ENCODE assay signal across 10 cellular contexts in the genomic region with DNA sequence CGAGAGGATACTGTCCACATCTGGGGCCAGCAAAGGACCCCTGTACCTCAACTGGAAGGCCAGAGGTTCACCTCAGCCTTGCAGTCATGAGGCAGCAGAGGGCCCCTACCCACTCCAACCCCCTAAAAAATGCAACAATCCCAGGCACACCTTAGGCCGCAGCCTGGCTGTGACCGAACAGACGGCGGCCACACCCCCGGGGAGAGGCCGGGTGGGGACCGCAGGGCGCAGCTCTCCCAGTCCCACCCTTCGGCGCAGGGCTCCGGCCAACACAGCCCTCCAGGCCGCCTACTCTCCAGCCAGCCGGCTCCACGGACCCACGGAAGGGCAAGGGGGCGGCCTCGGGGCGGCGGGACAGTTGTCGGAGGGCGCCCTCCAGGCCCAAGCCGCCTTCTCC. TPM values are rescaled to one million over a fixed set of nuclear protein-coding genes. Genes with fewer than 3 reads are reported as not detected.
DNase-seq lines count a peak whose midpoint lies in the region; ATAC-seq and TF ChIP-seq lines count a peak whose summit lies in the region.
"Had no signal": no experiment of that assay in that cellular context is flagged by ENCODE, and none has a peak within 500 bp of the region (broad histone marks: within the 10 kb centered on the region; RNA-seq: fewer than 3 reads in every experiment).

No MANE protein-coding gene starts in this region.

- H3K79me2 ChIP-seq in Karpas-422 (ENCODE audit: low read length), result no peaks in the 10 kb centered on the region

- H3K4me1 Mint-ChIP-seq in activated CD4-positive, alpha-beta memory T cell treated with anti-CD3 and anti-CD28 coated beads for 36 hours (ENCODE audit: low read depth), result peaks cover 25% of the 10 kb centered on the region

- TF ChIP-seq POLR2A in esophagus squamous epithelium (IDR thresholded peaks at IDR 0.05), result no peak
- TF ChIP-seq POLR2A in sigmoid colon (IDR thresholded peaks at IDR 0.05), result no peak

- H3K27me3 ChIP-seq in esophagus squamous epithelium (no peaks in the 10 kb centered on the region), sigmoid colon (no peaks in the 10 kb centered on the region), Karpas-422 (ENCODE audit: low read length) (no peaks in the 10 kb centered on the region)

- no peak for TF ChIP-seq CTCF in esophagus squamous epithelium (IDR thresholded peaks at IDR 0.05)
- TF ChIP-seq CTCF in sigmoid colon (IDR thresholded peaks at IDR 0.05), result no peak
- TF ChIP-seq CTCF in GM10266 (IDR thresholded peaks at IDR 0.05; ENCODE audit: control insufficient read depth, insufficient read depth, low read depth, missing control alignments), result no peak

- H3K9me3 Mint-ChIP-seq in activated CD4-positive, alpha-beta memory T cell treated with anti-CD3 and anti-CD28 coated beads for 36 hours, result no peaks in the 10 kb centered on the region

- H3K4me3 ChIP-seq in esophagus squamous epithelium (peak overlapping the region; percentile 55 to 86 (median 64)), sigmoid colon (peak overlapping the region; percentile 33 to 74 (median 55)), Karpas-422 (ENCODE audit: low read length) (no peak overlapping the region)

- H3K27me3 Mint-ChIP-seq in activated CD4-positive, alpha-beta memory T cell treated with anti-CD3 and anti-CD28 coated beads for 36 hours, result no peaks in the 10 kb centered on the region

- no peak overlapping the region for H2AFZ ChIP-seq in Karpas-422 (ENCODE audit: low read length)

- no peak for DNase-seq in activated CD4-positive, alpha-beta memory T cell treated with anti-CD3 and anti-CD28 coated beads for 36 hours
- DNase-seq in esophagus squamous epithelium (lab: John Stamatoyannopoulos, UW) (no peak), sigmoid colon (no peak), A172 (ENCODE audit: low spot score) (no peak), Karpas-422 (no peak), GM10266 (ENCODE audit: extremely low spot score) (no peak)
- DNase-seq: GF-D8 had no signal

- no peak overlapping the region for H3K27ac Mint-ChIP-seq in activated CD4-positive, alpha-beta memory T cell treated with anti-CD3 and anti-CD28 coated beads for 36 hours

- peak overlapping the region; percentile 57; the same call in 1 of the 2 replicates for H3K9ac ChIP-seq in ES-I3 (ENCODE audit: low read depth, low read length)
- no peak overlapping the region for H3K9ac ChIP-seq in Karpas-422 (ENCODE audit: low read length)

- POLR2A ChIA-PET in activated CD4-positive, alpha-beta memory T cell treated with anti-CD3 and anti-CD28 coated beads for 36 hours (lab: Charles Lee), result interaction anchor here (1.9 to 5.6 kb wide), 2 partner anchors 35 to 174 kb away, joined by 13 to 34 read pairs; partner anchors contain the start of genes IREB2 and SKIC8

- no peak for TF ChIP-seq EP300 in sigmoid colon (IDR thresholded peaks at IDR 0.05)

- no peak overlapping the region for H3K4me2 ChIP-seq in Karpas-422 (ENCODE audit: low read depth, low read length, poor library complexity, severe bottlenecking)

- H3K9me3 ChIP-seq in ES-I3 (ENCODE audit: control insufficient read depth, insufficient read depth, low read length), result no peaks in the 10 kb centered on the region
- H3K9me3 ChIP-seq in esophagus squamous epithelium, result no peaks in the 10 kb centered on the region
- no peaks in the 10 kb centered on the region for H3K9me3 ChIP-seq in sigmoid colon
- no peaks in the 10 kb centered on the region for H3K9me3 ChIP-seq in Karpas-422 (ENCODE audit: low read length)
- H3K9me3 ChIP-seq: SJSA1 had no signal

- 0 out of 2 replicates have a peak, but pooled peaks cover 5% of the 10 kb centered on the region for H4K20me1 ChIP-seq in Karpas-422 (ENCODE audit: insufficient read depth, low read depth, low read length)

- no peaks in the 10 kb centered on the region for H3K9me2 ChIP-seq in Karpas-422 (replicated peaks; ENCODE audit: insufficient read depth, low read length)

- ATAC-seq in HG03039 (IDR thresholded peaks at IDR 0.05; ENCODE audit: unreplicated experiment), result no peak

- H3K36me3 ChIP-seq in ES-I3 (ENCODE audit: insufficient read depth, low read length) (no peaks in the 10 kb centered on the region), esophagus squamous epithelium (no peaks in the 10 kb centered on the region), sigmoid colon (no peaks in the 10 kb centered on the region), Karpas-422 (ENCODE audit: insufficient read depth, low read length) (no peaks in the 10 kb centered on the region)
- H3K36me3 ChIP-seq: SJSA1 had no signal

- no peaks in the 10 kb centered on the region for H3K36me3 Mint-ChIP-seq in activated CD4-positive, alpha-beta memory T cell treated with anti-CD3 and anti-CD28 coated beads for 36 hours

- WGBS in esophagus squamous epithelium, 2 donors, result no CpG with 5 or more reads among the region's 23 CpGs
- 27 to 69% methylated on average over 23 of the region's 23 CpGs for WGBS in sigmoid colon, 2 donors

- H3K27ac ChIP-seq in esophagus squamous epithelium, result peak overlapping the region; percentile 81 to 87 (median 86)
- H3K27ac ChIP-seq in sigmoid colon, result peak overlapping the region; percentile 65 to 88 (median 80)
- no peak overlapping the region for H3K27ac ChIP-seq in Karpas-422 (ENCODE audit: low read length)
- H3K27ac ChIP-seq: SJSA1 had no signal

- intact Hi-C loops in activated CD4-positive, alpha-beta memory T cell treated with anti-CD3 and anti-CD28 coated beads for 36 hours (cut with micrococcal nuclease), result loop anchor here (2.0 kb wide), 1 partner anchor 35 kb away; the partner anchor contains the start of gene SKIC8
- intact Hi-C loops in esophagus squamous epithelium (cut with DNase I), result no loop called here
- intact Hi-C loops in sigmoid colon (cut with DNase I), result no loop called here

- CTCF ChIA-PET in activated CD4-positive, alpha-beta memory T cell treated with anti-CD3 and anti-CD28 coated beads for 36 hours (lab: Charles Lee), result interaction anchor here (0.8 to 2.7 kb wide), 8 partner anchors 35 to 1928 kb away, joined by 3 to 15 read pairs (median 6); partner anchors contain the start of genes CIB2, IREB2 and SKIC8

- H3K4me1 ChIP-seq in ES-I3 (ENCODE audit: insufficient read depth, low read length), result no peaks in the 10 kb centered on the region; the same call in 1 of the 2 replicates
- H3K4me1 ChIP-seq in esophagus squamous epithelium, result peaks cover 13 to 36% (median 18%) of the 10 kb centered on the region in 3 donors
- peaks cover 2 to 46% (median 30%) of the 10 kb centered on the region in 4 donors for H3K4me1 ChIP-seq in sigmoid colon
- H3K4me1 ChIP-seq in Karpas-422 (ENCODE audit: low read length), result no peaks in the 10 kb centered on the region
- H3K4me1 ChIP-seq: SJSA1 had no signal

- peak overlapping the region; percentile 59 for H3K4me3 Mint-ChIP-seq in activated CD4-positive, alpha-beta memory T cell treated with anti-CD3 and anti-CD28 coated beads for 36 hours

RNA-seq across cellular contexts. Expression of gene DNAJA4, which starts 0.5 kb away (rescaled TPM):
- total RNA-seq in activated CD4-positive, alpha-beta memory T cell treated with anti-CD3 and anti-CD28 coated beads for 36 hours, result 10 to 100 TPM; 36.3 to 39.6 TPM
- total RNA-seq in esophagus squamous epithelium (10 to 100 TPM in 3 of 4 donors, 1 to 10 TPM in 1; 7.9 to 24.0 (median 15.7) TPM), sigmoid colon (10 to 100 TPM in 3 of 4 donors, 1 to 10 TPM in 1; 7.4 to 17.8 (median 11.4) TPM)
- polyA plus RNA-seq in sigmoid colon, result 10 to 100 TPM; 16.8 to 26.1 (median 21.8) TPM
- not detected in 2 replicates for total RNA-seq in A172 (2014; rRNA removed; shearing (Covaris generic))
- total RNA-seq in Karpas-422 (2014; rRNA removed; shearing (Covaris generic); ENCODE audit: low replicate concordance), result not detected in 2 replicates

RNA-seq across cellular contexts. Expression of gene ACSBG1, which starts 29.5 kb away (rescaled TPM):
- total RNA-seq in activated CD4-positive, alpha-beta memory T cell treated with anti-CD3 and anti-CD28 coated beads for 36 hours, result under 1 TPM in 1 of 2 experiments, not detected in 1; 0.26 TPM
- total RNA-seq in esophagus squamous epithelium, result under 1 TPM in 2 of 4 donors, not detected in 2; 0.09 to 0.31 TPM
- 1 to 10 TPM; 1.3 to 3.9 (median 2.2) TPM for total RNA-seq in sigmoid colon
- polyA plus RNA-seq in sigmoid colon, result under 1 TPM; 0.23 to 0.60 (median 0.51) TPM
- total RNA-seq in A172 (2014; rRNA removed; shearing (Covaris generic)), result not detected in 2 replicates
- total RNA-seq in Karpas-422 (2014; rRNA removed; shearing (Covaris generic); ENCODE audit: low replicate concordance), result not detected in 2 replicates
- total RNA-seq: SJSA1 had no signal

RNA-seq across cellular contexts. Expression of gene SKIC8, which starts 35.5 kb away (rescaled TPM):
- 10 to 100 TPM; 50.1 to 51.3 TPM for total RNA-seq in activated CD4-positive, alpha-beta memory T cell treated with anti-CD3 and anti-CD28 coated beads for 36 hours
- total RNA-seq in esophagus squamous epithelium, result 10 to 100 TPM; 38.7 to 59.6 (median 56.9) TPM
- 10 to 100 TPM; 43.2 to 58.2 (median 52.0) TPM for total RNA-seq in sigmoid colon
- polyA plus RNA-seq in sigmoid colon, result 10 to 100 TPM; 50.4 to 81.1 (median 63.3) TPM
- 71.9 and 86.4 TPM in 2 replicates for total RNA-seq in A172 (2014; rRNA removed; shearing (Covaris generic))
- total RNA-seq in Karpas-422 (2014; rRNA removed; shearing (Covaris generic); ENCODE audit: low replicate concordance), result 96.9 and 134 TPM in 2 replicates
